In the genomic region with DNA sequence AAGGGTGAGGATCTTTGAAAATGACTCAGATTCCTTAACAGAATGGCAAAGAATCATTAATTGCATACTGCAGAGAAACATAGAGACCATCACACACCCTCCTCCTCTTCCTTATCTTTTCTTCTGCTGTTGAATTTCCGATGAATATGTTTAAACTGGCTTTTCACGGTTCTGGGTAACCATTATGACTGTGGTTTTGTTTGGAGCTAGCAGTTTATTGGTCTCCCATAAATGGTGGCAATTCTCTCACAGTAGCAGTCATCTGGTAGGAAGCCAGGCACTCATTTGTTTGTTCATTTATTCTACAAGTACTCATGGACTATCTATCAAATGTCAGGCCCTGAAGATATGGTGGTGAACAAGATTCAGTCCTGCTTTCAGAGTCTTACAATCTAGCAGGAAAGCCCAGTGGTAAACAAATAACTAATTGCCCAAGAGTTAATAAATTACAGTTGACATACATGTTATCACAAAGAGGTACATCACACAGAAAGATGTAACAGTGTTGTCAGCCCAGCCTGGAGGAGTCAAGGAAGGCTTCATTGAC, we compare ENCODE assay signal across 26 cellular contexts.
"Had no signal": no experiment of that assay in that cellular context is flagged by ENCODE, and none has a peak within 500 bp of the region (broad histone marks: within the 10 kb centered on the region; RNA-seq: fewer than 3 reads in every experiment).

No MANE protein-coding gene starts in this region.

- ATAC-seq: activated T-cell treated with anti-CD3 and anti-CD28 coated beads, Interleukin-2, amount 50 U/mL, for 4 hours; foreskin keratinocyte; psoas muscle; right cardiac atrium; stimulated activated naive CD8-positive, alpha-beta T cell treated with anti-CD3 and anti-CD28 coated beads, Interleukin-15, amount 100 ng/mL, for 72 hours had no signal

- H3K4me3 ChIP-seq: dorsolateral prefrontal cortex, lung, ovary, psoas muscle, skin epidermis had no signal

- H3K9me3 ChIP-seq: ovary, psoas muscle had no signal

- H3K4me1 ChIP-seq: foreskin keratinocyte, psoas muscle had no signal

- H3K4me3 Mint-ChIP-seq: activated naive CD4-positive, alpha-beta T cell treated with anti-CD3 and anti-CD28 coated beads for 36 hours; activated T-cell treated with anti-CD3 and anti-CD28 coated beads, Interleukin-2, amount 50 U/mL, for 4 hours; endodermal cell; mesothelial cell of epicardium; neural crest cell; stimulated activated naive CD8-positive, alpha-beta T cell treated with anti-CD3 and anti-CD28 coated beads, Interleukin-15, amount 100 ng/mL, for 72 hours had no signal

- H3K36me3 Mint-ChIP-seq: mesothelial cell of epicardium had no signal

- DNase-seq: activated CD4-positive, alpha-beta T cell treated with anti-CD3 and anti-CD28 coated beads, Interleukin-2, amount 50 U/mL, for 1 hour; activated CD4-positive, CD25-positive, alpha-beta regulatory T cell treated with anti-CD3 and anti-CD28 coated beads, Interleukin-2, amount 50 U/mL, for 72 hours; activated CD8-positive, alpha-beta memory T cell treated with anti-CD3 and anti-CD28 coated beads, Interleukin-2, amount 50 U/mL, for 4 hours; activated naive CD4-positive, alpha-beta T cell treated with anti-CD3 and anti-CD28 coated beads for 36 hours; activated T-cell treated with anti-CD3 and anti-CD28 coated beads, Interleukin-2, amount 50 U/mL, for 4 hours; anterior cingulate cortex; brain microvascular endothelial cell; central memory CD4-positive, alpha-beta T cell; dorsolateral prefrontal cortex; endodermal cell; foreskin keratinocyte; hypothalamus; islet precursor cell; ovary; psoas muscle; right cardiac atrium; stimulated activated CD4-positive, alpha-beta T cell treated with anti-CD3 and anti-CD28 coated beads, Interleukin-15, amount 100 ng/mL, for 24 hours; stimulated activated CD4-positive, alpha-beta T cell treated with anti-CD3 and anti-CD28 coated beads, Interleukin-2, amount 100 ng/mL, for 48 hours; stimulated activated naive CD8-positive, alpha-beta T cell treated with anti-CD3 and anti-CD28 coated beads, Interleukin-15, amount 100 ng/mL, for 72 hours; trophoblast cell had no signal

- FAIRE-seq: colon had no signal

- H3K36me3 ChIP-seq: brain microvascular endothelial cell, ovary had no signal

- H3K27ac ChIP-seq: brain microvascular endothelial cell, dorsolateral prefrontal cortex, epithelial cell of prostate, foreskin keratinocyte, ovary, psoas muscle, skin epidermis had no signal

- H3K27me3 ChIP-seq: brain microvascular endothelial cell, foreskin keratinocyte, ovary had no signal

- H3K9me3 Mint-ChIP-seq: activated naive CD4-positive, alpha-beta T cell treated with anti-CD3 and anti-CD28 coated beads for 36 hours; activated T-cell treated with anti-CD3 and anti-CD28 coated beads, Interleukin-2, amount 50 U/mL, for 4 hours; endodermal cell; mesothelial cell of epicardium; neural crest cell; stimulated activated naive CD8-positive, alpha-beta T cell treated with anti-CD3 and anti-CD28 coated beads, Interleukin-15, amount 100 ng/mL, for 72 hours had no signal

- H3K27ac Mint-ChIP-seq: activated naive CD4-positive, alpha-beta T cell treated with anti-CD3 and anti-CD28 coated beads for 36 hours; endodermal cell; mesothelial cell of epicardium; stimulated activated naive CD8-positive, alpha-beta T cell treated with anti-CD3 and anti-CD28 coated beads, Interleukin-15, amount 100 ng/mL, for 72 hours had no signal
